Comparison of ENCODE assay signal across 9 cellular contexts in genomic region chr19:55486043-55486970, GRCh38. TPM values are rescaled to one million over a fixed set of nuclear protein-coding genes. Genes with fewer than 3 reads are reported as not detected.
DNase-seq lines count a peak whose midpoint lies in the region; ATAC-seq, FAIRE-seq and TF ChIP-seq lines count a peak whose summit lies in the region.
"Had no signal": no experiment of that assay in that cellular context is flagged by ENCODE, and none has a peak within 500 bp of the region (broad histone marks: within the 10 kb centered on the region; RNA-seq: fewer than 3 reads in every experiment).

No MANE protein-coding gene starts in this region.

- H3K4me2 ChIP-seq in mammary epithelial cell (ENCODE audit: insufficient read depth, low read depth, low read length) (peak overlapping the region; percentile 98), mesendoderm (ENCODE audit: low read length) (no peak overlapping the region)

- no peak overlapping the region for H3K9ac ChIP-seq in mammary epithelial cell (ENCODE audit: insufficient read depth, low read length)
- peak overlapping the region; percentile 59 for H3K9ac ChIP-seq in mesendoderm (ENCODE audit: low read length)

- no peak overlapping the region for H2BK15ac ChIP-seq in mesendoderm (replicated peaks; ENCODE audit: low read depth)

- no peaks in the 10 kb centered on the region for H4K20me1 ChIP-seq in mammary epithelial cell (ENCODE audit: insufficient read depth, low read length)

- no peak overlapping the region for H3K23ac ChIP-seq in mesendoderm (ENCODE audit: low read length)

- peaks cover 2% of the 10 kb centered on the region for H3K79me1 ChIP-seq in mesendoderm (ENCODE audit: low read length)

- no peak overlapping the region for H2AK5ac ChIP-seq in mesendoderm (ENCODE audit: low read length)

- BruUV-seq in mammary epithelial cell (replicated peaks; lab: Mats Ljungman, UMichigan), result TSS peak; percentile 13

- no peak overlapping the region for H4K8ac ChIP-seq in mesendoderm (ENCODE audit: low read depth, low read length)

- CTCF ChIA-PET in mammary epithelial cell (lab: Charles Lee; ENCODE audit: low non-redundant PET), result interaction anchor here (0.7 kb wide), 1 partner anchor 1881 kb away, joined by 3 read pairs; no protein-coding TSS in a partner anchor

- no peak overlapping the region for H2BK120ac ChIP-seq in mesendoderm (ENCODE audit: low read depth, low read length)

- in situ Hi-C loops in mammary epithelial cell (cut with MboI; ENCODE audit: low sequenced_read_pairs in 2 of 2), result no loop called here

- H2AFZ ChIP-seq in mammary epithelial cell (ENCODE audit: low read depth, low read length), result no peak overlapping the region

- H3K36me3 ChIP-seq in mammary epithelial cell (ENCODE audit: insufficient read depth, low read length) (no peaks in the 10 kb centered on the region), mesendoderm (ENCODE audit: control insufficient read depth, insufficient read depth, low read length) (no peaks in the 10 kb centered on the region)

- H3K27me3 ChIP-seq in mammary epithelial cell (ENCODE audit: insufficient read depth, low read length) (no peaks in the 10 kb centered on the region), mesendoderm (ENCODE audit: insufficient read depth, low read length, poor library complexity) (no peaks in the 10 kb centered on the region)

- no peak overlapping the region for H3K18ac ChIP-seq in mesendoderm (ENCODE audit: low read length)

- H3K4me3 ChIP-seq in HFF-Myc (replicated peaks; ENCODE audit: low read depth, low read length) (peak overlapping the region; percentile 71), mammary epithelial cell (replicated peaks in 1 of 3; ENCODE audit: insufficient read depth in 1 of 3, low read depth in 2 of 3, low read length in 3 of 3) (no peak overlapping the region), mesendoderm (ENCODE audit: low read length) (no peak overlapping the region)

- no peak for ATAC-seq in sciatic nerve
- ATAC-seq in HG02884 (IDR thresholded peaks at IDR 0.05; ENCODE audit: unreplicated experiment), result no peak

- intact Hi-C loops in mammary epithelial cell (cut with micrococcal nuclease), result no loop called here
- intact Hi-C loops in sciatic nerve (cut with DNase I), result no loop called here

- dilution Hi-C loops in mammary epithelial cell (cut with HindIII; ENCODE audit: low sequenced_read_pairs), result no loop called here

- WGBS in mammary epithelial cell (ENCODE audit: low coverage, missing lambda C conversion rate), result 93% methylated on average over 21 of the region's 53 CpGs
- WGBS in mesendoderm (ENCODE audit: extremely low coverage, insufficient coverage, low lambda C conversion rate), result no CpG with 5 or more reads among the region's 53 CpGs

- H4K5ac ChIP-seq in mesendoderm (ENCODE audit: low read length), result no peak overlapping the region

- no peak for TF ChIP-seq CTCF in 22Rv1 (IDR thresholded peaks at IDR 0.05)
- no peak for TF ChIP-seq CTCF in HFF-Myc (IDR thresholded peaks at IDR 0.05; ENCODE audit: low read depth, low read length, missing control alignments)
- TF ChIP-seq CTCF in mammary epithelial cell (conservative IDR thresholded peaks at IDR 0.05 in 1 of 2, IDR thresholded peaks at IDR 0.05 in 1 of 2; ENCODE audit: extremely low read depth in 1 of 2, insufficient read depth in 1 of 2, low read depth in 1 of 2, low read length in 2 of 2), result no peak

- H3K79me2 ChIP-seq in mammary epithelial cell (ENCODE audit: insufficient read depth, low read length), result peaks cover 9% of the 10 kb centered on the region
- H3K79me2 ChIP-seq in mesendoderm (ENCODE audit: control insufficient read depth, insufficient read depth, low read length), result no peaks in the 10 kb centered on the region

- no peak for FAIRE-seq in frontal cortex (lab: Jason Lieb, UNC)

- no peaks in the 10 kb centered on the region for H3K9me3 ChIP-seq in mammary epithelial cell (replicated peaks; ENCODE audit: insufficient read depth, low read length)

- H3K27ac ChIP-seq in 22Rv1 (peak overlapping the region; percentile 82), mammary epithelial cell (ENCODE audit: insufficient read depth, low read depth, low read length) (no peak overlapping the region), mesendoderm (ENCODE audit: low read depth, low read length) (peak overlapping the region; percentile 76)

- no peak overlapping the region for H2BK5ac ChIP-seq in mesendoderm (ENCODE audit: low read length)

- H3K56ac ChIP-seq in mesendoderm (ENCODE audit: low read length), result peak overlapping the region; percentile 79

- DNase-seq in HFF-Myc (ENCODE audit: extremely low read depth, low read depth) (no peak), mammary epithelial cell (no peak), mesendoderm (no peak), sciatic nerve (ENCODE audit: low spot score) (no peak), inferior parietal cortex (ENCODE audit: extremely low spot score) (no peak), frontal cortex (ENCODE audit: low spot score in 2 of 2) (no peak)

- no peak overlapping the region for H3K4ac ChIP-seq in mesendoderm (ENCODE audit: low read depth, low read length)

- H3K4me1 ChIP-seq in mammary epithelial cell (ENCODE audit: insufficient read depth, low read length), result peaks cover 15% of the 10 kb centered on the region
- peaks cover 8% of the 10 kb centered on the region for H3K4me1 ChIP-seq in mesendoderm (ENCODE audit: control insufficient read depth, low read depth, low read length)

RNA-seq across cellular contexts. Expression of gene NAT14, which starts 1.3 kb away (rescaled TPM):
- total RNA-seq in mammary epithelial cell (10 to 100 TPM in 1 of 2 donors, 1 to 10 TPM in 1; 5.0 to 26.3 TPM), sciatic nerve (11.5 TPM), frontal cortex (18.8 TPM)
- 11.4 TPM for polyA plus RNA-seq in mammary epithelial cell
- polyA minus RNA-seq in mammary epithelial cell, result 1.4 TPM
- polyA plus RNA-seq in mesendoderm (2013, experiment 1 of 2), result 23.8 TPM
- 26.3 TPM for polyA plus RNA-seq in mesendoderm (2013, experiment 2 of 2)

RNA-seq across cellular contexts. Expression of gene SSC5D, which starts 1.9 kb away (rescaled TPM):
- total RNA-seq in mammary epithelial cell (under 1 TPM; 0.09 to 0.50 TPM), sciatic nerve (13.5 TPM), frontal cortex (under 0.01 TPM)
- polyA plus RNA-seq in mammary epithelial cell, result not detected
- polyA minus RNA-seq in mammary epithelial cell, result not detected
- 0.31 TPM for polyA plus RNA-seq in mesendoderm (2013, experiment 1 of 2)
- 0.28 TPM for polyA plus RNA-seq in mesendoderm (2013, experiment 2 of 2)

RNA-seq across cellular contexts. Expression of gene ZNF628, which starts 9.9 kb away (rescaled TPM):
- total RNA-seq in mammary epithelial cell (1 to 10 TPM; 2.7 to 10.0 TPM), sciatic nerve (9.0 TPM), frontal cortex (0.41 TPM)
- 1.7 TPM for polyA plus RNA-seq in mammary epithelial cell
- polyA minus RNA-seq in mammary epithelial cell, result 0.62 TPM
- polyA plus RNA-seq in mesendoderm (2013, experiment 1 of 2), result 7.8 TPM
- polyA plus RNA-seq in mesendoderm (2013, experiment 2 of 2), result 8.9 TPM

RNA-seq across cellular contexts. Expression of gene C19orf85, which starts 21.8 kb away (rescaled TPM):
- not detected for total RNA-seq in mammary epithelial cell
- not detected for polyA plus RNA-seq in mammary epithelial cell
- polyA minus RNA-seq in mammary epithelial cell, result not detected
- 0.20 TPM for polyA plus RNA-seq in mesendoderm (2013, experiment 1 of 2)
- 0.15 TPM for polyA plus RNA-seq in mesendoderm (2013, experiment 2 of 2)
- not detected for total RNA-seq in sciatic nerve
- not detected for total RNA-seq in frontal cortex
- total RNA-seq: dermis microvascular lymphatic vessel endothelial cell had no signal

RNA-seq across cellular contexts. Expression of gene ISOC2, which starts 24.9 kb away (rescaled TPM):
- total RNA-seq in mammary epithelial cell, result 10 to 100 TPM; 38.9 to 65.0 TPM
- polyA plus RNA-seq in mammary epithelial cell, result 55.7 TPM
- polyA minus RNA-seq in mammary epithelial cell, result 17.0 TPM
- 16.5 TPM for polyA plus RNA-seq in mesendoderm (2013, experiment 1 of 2)
- polyA plus RNA-seq in mesendoderm (2013, experiment 2 of 2), result 16.9 TPM
- total RNA-seq in sciatic nerve, result 35.7 TPM
- 12.2 TPM for total RNA-seq in frontal cortex
